In the genomic region with DNA sequence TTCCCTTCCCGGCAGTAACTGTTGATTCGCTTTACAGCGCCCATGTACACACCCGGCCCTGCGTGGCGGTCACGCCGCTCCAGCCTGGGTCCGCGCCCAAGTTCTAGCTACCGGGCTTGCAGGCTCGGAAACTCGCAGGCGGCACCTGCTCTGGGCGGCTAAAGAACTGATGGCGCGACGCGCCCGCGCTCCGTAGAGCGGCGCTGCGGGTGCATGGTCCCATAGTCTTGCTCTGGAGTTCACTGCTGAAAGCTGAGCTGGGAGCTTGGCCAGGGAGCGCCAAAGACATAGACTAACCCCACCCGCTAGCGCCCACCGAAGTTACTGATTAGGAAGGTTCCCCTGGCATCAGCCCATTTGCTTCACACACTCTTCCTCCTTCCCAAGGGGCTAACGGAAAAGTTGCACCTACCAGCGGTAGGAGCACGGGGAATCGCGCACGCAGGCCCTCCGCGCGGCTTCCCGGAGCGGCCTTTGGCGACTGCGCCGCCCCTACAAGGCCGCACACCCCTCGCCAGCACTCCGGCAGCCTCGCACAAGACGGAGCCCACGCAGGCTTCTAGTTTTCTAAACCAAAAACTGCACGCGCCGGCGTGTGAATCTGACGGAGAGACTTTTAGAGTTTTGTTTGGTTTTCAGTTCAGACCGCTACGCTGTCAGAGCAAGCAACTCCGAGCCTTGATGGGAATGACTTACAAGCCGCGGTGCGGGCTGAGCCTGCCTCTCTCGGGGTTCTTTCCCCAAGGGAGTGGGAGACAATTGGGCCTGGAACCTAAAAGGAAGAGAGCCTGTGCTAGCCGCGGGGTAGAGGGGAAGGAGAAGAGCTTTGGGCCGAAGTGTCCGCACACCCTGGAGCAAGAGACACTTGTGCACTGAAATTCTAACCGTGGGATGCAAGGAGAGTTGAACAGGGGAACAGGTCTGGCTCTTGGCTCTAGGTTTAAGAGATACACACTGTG, we compare ENCODE assay signal across 9 cellular contexts. TPM values are rescaled to one million over a fixed set of nuclear protein-coding genes. Genes with fewer than 3 reads are reported as not detected.
DNase-seq lines count a peak whose midpoint lies in the region; ATAC-seq, FAIRE-seq and TF ChIP-seq lines count a peak whose summit lies in the region.
"Had no signal": no experiment of that assay in that cellular context is flagged by ENCODE, and none has a peak within 500 bp of the region (broad histone marks: within the 10 kb centered on the region; RNA-seq: fewer than 3 reads in every experiment).

No MANE protein-coding gene starts in this region.

- FAIRE-seq in endothelial cell of umbilical vein (lab: Jason Lieb, UNC): no peak

- TF ChIP-seq RAD21 in IMR-90 (IDR thresholded peaks at IDR 0.05; ENCODE audit: low read length): no peak

- no peaks in the 10 kb centered on the region for H3K36me3 ChIP-seq in IMR-90 (ENCODE audit: control insufficient read depth, insufficient read depth, low read length)
- H3K36me3 ChIP-seq in endothelial cell of umbilical vein (ENCODE audit: control insufficient read depth in 2 of 2, extremely low read depth in 1 of 2, insufficient read depth in 2 of 2, low read length in 2 of 2): no peaks in the 10 kb centered on the region
- H3K36me3 ChIP-seq in mucosa of descending colon (ENCODE audit: low read depth): no peaks in the 10 kb centered on the region
- no peaks in the 10 kb centered on the region for H3K36me3 ChIP-seq in upper lobe of left lung

- peak overlapping the region; percentile 67 for H3K4me2 ChIP-seq in IMR-90 (ENCODE audit: low read depth, low read length)
- H3K4me2 ChIP-seq in endothelial cell of umbilical vein (ENCODE audit: insufficient read depth, low read length): peak overlapping the region; percentile 65

- DNase-seq in NCI-H1694 treated with DMSO at 0.1 percent for 48 hours (lab: John Stamatoyannopoulos, UW) (peak; percentile 14), NCI-H1694 (lab: John Stamatoyannopoulos, UW) (no peak), IMR-90 (peak; percentile 16), SW480 (ENCODE audit: low spot score) (peak; percentile 54), endothelial cell of umbilical vein (ENCODE audit: low read depth, low spot score) (peak; percentile 53), mucosa of descending colon (no peak), upper lobe of left lung (peak in 1 of 2 donors; percentile 89), T-helper 9 cell (no peak)

- in situ Hi-C loops in IMR-90 (cut with MboI; ENCODE audit: low sequenced_read_pairs): no loop called here

- 1% methylated on average over 17 of the region's 66 CpGs; no CpG with 5 or more reads in 1 of the 2 experiments for WGBS in IMR-90 (ENCODE audit: extremely low coverage in 2 of 2, insufficient read length in 1 of 2), 2 experiments
- 0 to 3% methylated on average over 29 to 65 of the region's 66 CpGs for WGBS in upper lobe of left lung, 2 donors

- BruUV-seq in IMR-90 (replicated peaks; lab: Mats Ljungman, UMichigan) (no TSS peak), endothelial cell of umbilical vein (replicated peaks; lab: Mats Ljungman, UMichigan) (no TSS peak)

- no peak overlapping the region for H3K18ac ChIP-seq in IMR-90 (ENCODE audit: low read depth, low read length)

- H4K91ac ChIP-seq in IMR-90 (ENCODE audit: insufficient read depth, low read depth, low read length): no peak overlapping the region

- dilution Hi-C loops in IMR-90 (cut with HindIII; ENCODE audit: low sequenced_read_pairs, unreplicated experiment) (no loop called here), endothelial cell of umbilical vein (cut with MboI; ENCODE audit: extremely low pct_ligation_motif_present, low sequenced_read_pairs) (no loop called here)

- H3K9ac ChIP-seq in IMR-90 (ENCODE audit: low read depth, low read length) (no peak overlapping the region), endothelial cell of umbilical vein (replicated peaks; ENCODE audit: extremely low read depth, insufficient read depth, low read length) (no peak overlapping the region)

- ATAC-seq in IMR-90 (ENCODE audit: low read depth) (peak; percentile 16), mucosa of descending colon (peak; percentile 48), upper lobe of left lung (ENCODE audit: low FRiP score in 2 of 2) (peak; percentile 52 to 57)

- no peak overlapping the region for H3K56ac ChIP-seq in IMR-90 (ENCODE audit: extremely low read depth, insufficient read depth, low read length)

- no peak overlapping the region for H3K4ac ChIP-seq in IMR-90 (ENCODE audit: low read depth, low read length)

- no peak for TF ChIP-seq EP300 in upper lobe of left lung (IDR thresholded peaks at IDR 0.05)

- H3K27ac ChIP-seq in IMR-90 (ENCODE audit: insufficient read depth, low read length) (no peak overlapping the region), endothelial cell of umbilical vein (ENCODE audit: insufficient read depth, low read depth, low read length) (no peak overlapping the region), upper lobe of left lung (no peak overlapping the region)
- H3K27ac ChIP-seq: C4-2B had no signal

- H2BK5ac ChIP-seq in IMR-90 (ENCODE audit: low read depth, low read length, poor library complexity, severe bottlenecking): no peak overlapping the region

- H2BK15ac ChIP-seq in IMR-90 (ENCODE audit: low read depth, low read length): no peak overlapping the region

- no peaks in the 10 kb centered on the region for H3K9me1 ChIP-seq in IMR-90 (ENCODE audit: insufficient read depth, low read length)
- H3K9me1 ChIP-seq in endothelial cell of umbilical vein (replicated peaks; ENCODE audit: control insufficient read depth, extremely low read depth, insufficient read depth, low read length): no peaks in the 10 kb centered on the region

- POLR2A ChIA-PET in IMR-90 (lab: Charles Lee; ENCODE audit: unreplicated experiment): no interaction called here
- POLR2A ChIA-PET in endothelial cell of umbilical vein (lab: Charles Lee): no interaction called here

- no peak for TF ChIP-seq CTCF in IMR-90 (conservative IDR thresholded peaks at IDR 0.05; ENCODE audit: low read depth, low read length)
- TF ChIP-seq CTCF in endothelial cell of umbilical vein (IDR thresholded peaks at IDR 0.05; ENCODE audit: extremely low read depth in 1 of 2, insufficient read depth in 1 of 2, low read depth in 1 of 2, low read length in 2 of 2): no peak
- TF ChIP-seq CTCF in mucosa of descending colon (IDR thresholded peaks at IDR 0.05): no peak
- no peak for TF ChIP-seq CTCF in upper lobe of left lung (IDR thresholded peaks at IDR 0.05)

- CTCF ChIA-PET in IMR-90 (lab: Yijun Ruan, JAX): interaction anchor here (0.7 to 1.2 kb wide), 2 partner anchors 11 to 103 kb away, joined by 3 read pairs; no protein-coding TSS in a partner anchor
- CTCF ChIA-PET in endothelial cell of umbilical vein (lab: Charles Lee): interaction anchor here (0.6 to 1.5 kb wide), 4 partner anchors 9 to 1430 kb away, joined by 3 to 8 read pairs (median 4); no protein-coding TSS in a partner anchor

- no peak overlapping the region for H2AK5ac ChIP-seq in IMR-90 (ENCODE audit: low read depth, low read length)

- H3K4me3 ChIP-seq in IMR-90 (ENCODE audit: insufficient read depth, low read depth, low read length) (peak overlapping the region; percentile 16), endothelial cell of umbilical vein (replicated peaks in 1 of 3; ENCODE audit: insufficient read depth in 1 of 3, low read depth in 1 of 3, low read length in 3 of 3) (peak overlapping the region in 2 of 3 experiments; percentile 34 to 40), mucosa of descending colon (no peak overlapping the region), upper lobe of left lung (peak overlapping the region; percentile 9 to 58 (median 54))

- no peak overlapping the region for H2BK20ac ChIP-seq in IMR-90 (ENCODE audit: low read depth, low read length)

- TF ChIP-seq POLR2A in IMR-90 (IDR thresholded peaks at IDR 0.05; ENCODE audit: low read depth, low read length): no peak
- no peak for TF ChIP-seq POLR2A in endothelial cell of umbilical vein (IDR thresholded peaks at IDR 0.05; ENCODE audit: low read depth, low read length)
- TF ChIP-seq POLR2A in upper lobe of left lung (IDR thresholded peaks at IDR 0.05): no peak

- no peaks in the 10 kb centered on the region for H3K79me2 ChIP-seq in endothelial cell of umbilical vein (ENCODE audit: control insufficient read depth, insufficient read depth, low read length)

- no peak overlapping the region for H4K8ac ChIP-seq in IMR-90 (ENCODE audit: low read depth in 2 of 2, low read length in 2 of 2)

- no peak overlapping the region for H2AK9ac ChIP-seq in IMR-90 (replicated peaks; ENCODE audit: low read depth, low read length, poor library complexity)

- H3K14ac ChIP-seq in IMR-90 (replicated peaks; ENCODE audit: low read depth, low read length): no peak overlapping the region

- H4K20me1 ChIP-seq in IMR-90 (ENCODE audit: insufficient read depth, low read length) (no peaks in the 10 kb centered on the region; the same call in none of the 2 replicates), endothelial cell of umbilical vein (replicated peaks; ENCODE audit: control insufficient read depth, extremely low read depth, insufficient read depth, low read length) (no peaks in the 10 kb centered on the region)

- no peaks in the 10 kb centered on the region for H3K79me1 ChIP-seq in IMR-90 (ENCODE audit: low read depth in 1 of 2, low read length in 2 of 2)

- peak overlapping the region; percentile 23; the same call in 1 of the 2 replicates for H3K23ac ChIP-seq in IMR-90 (ENCODE audit: low read depth, low read length)

- H2BK120ac ChIP-seq in IMR-90 (ENCODE audit: low read depth, low read length): no peak overlapping the region

- H3K4me1 ChIP-seq in IMR-90 (ENCODE audit: control insufficient read depth, insufficient read depth, low read length) (peaks cover 7% of the 10 kb centered on the region; the same call in 1 of the 2 replicates), endothelial cell of umbilical vein (ENCODE audit: control insufficient read depth, extremely low read depth, insufficient read depth, low read length) (peaks cover 9% of the 10 kb centered on the region), mucosa of descending colon (ENCODE audit: low read depth) (peaks cover 50% of the 10 kb centered on the region), upper lobe of left lung (peaks cover 45 to 72% (median 52%) of the 10 kb centered on the region in 4 donors)

- peak overlapping the region; percentile 82 for H2AFZ ChIP-seq in IMR-90 (replicated peaks; ENCODE audit: low read length, poor library complexity)
- H2AFZ ChIP-seq in endothelial cell of umbilical vein (ENCODE audit: low read depth, low read length): peak overlapping the region; percentile 15

- H3K27me3 ChIP-seq in IMR-90 (ENCODE audit: control insufficient read depth, insufficient read depth, low read length) (peaks cover 80% of the 10 kb centered on the region), endothelial cell of umbilical vein (ENCODE audit: control insufficient read depth in 2 of 2, insufficient read depth in 2 of 2, low read length in 2 of 2) (peaks cover 79 to 93% of the 10 kb centered on the region in 2 experiments), upper lobe of left lung (peaks cover 2 to 78% (median 41%) of the 10 kb centered on the region in 4 donors)

- H4K5ac ChIP-seq in IMR-90 (ENCODE audit: low read depth, low read length): no peak overlapping the region

- H3K9me3 ChIP-seq in IMR-90 (ENCODE audit: control insufficient read depth, insufficient read depth, low read length) (peaks cover 3% of the 10 kb centered on the region; the same call in 1 of the 2 replicates), endothelial cell of umbilical vein (replicated peaks; ENCODE audit: control insufficient read depth, insufficient read depth, low read length) (no peaks in the 10 kb centered on the region), mucosa of descending colon (no peaks in the 10 kb centered on the region), upper lobe of left lung (no peaks in the 10 kb centered on the region)

- intact Hi-C loops in IMR-90 (cut with micrococcal nuclease): no loop called here
- intact Hi-C loops in endothelial cell of umbilical vein (cut with micrococcal nuclease): loop anchor here (1.0 to 10.0 kb wide), 4 partner anchors 11 to 1935 kb away; no protein-coding TSS in a partner anchor
- intact Hi-C loops in mucosa of descending colon (cut with DNase I, micrococcal nuclease): no loop called here

RNA-seq across cellular contexts. Expression of gene POU3F2, which starts 1.0 kb away (rescaled TPM):
- total RNA-seq in IMR-90 (2012; rRNA removed) (not detected in 2 replicates), endothelial cell of umbilical vein (not detected in 2 replicates), mucosa of descending colon (not detected), upper lobe of left lung (not detected)
- polyA plus RNA-seq in IMR-90 (2012; rRNA removed) (not detected in 2 replicates), endothelial cell of umbilical vein (not detected in 2 replicates)
- polyA plus RNA-seq in IMR-90 (2012; cell fraction: cytosol; rRNA removed): not detected in 2 replicates
- polyA plus RNA-seq in IMR-90 (2012; cell fraction: nucleus; rRNA removed; ENCODE audit: low replicate concordance): not detected in 2 replicates
- not detected in 2 replicates for polyA plus RNA-seq in endothelial cell of umbilical vein (2011; cell fraction: cytosol; rRNA removed)
- polyA plus RNA-seq in endothelial cell of umbilical vein (2011; cell fraction: nucleus; rRNA removed): not detected in 2 replicates
- not detected in 2 replicates for polyA plus RNA-seq in endothelial cell of umbilical vein (2012)
- 0.05 TPM in 1 of 2 replicates, not detected in the other for polyA minus RNA-seq in endothelial cell of umbilical vein
- polyA minus RNA-seq in endothelial cell of umbilical vein (2011; cell fraction: cytosol; rRNA and poly(A)+ RNA removed): 0.41 TPM
- polyA minus RNA-seq in endothelial cell of umbilical vein (2011; cell fraction: nucleus; rRNA and poly(A)+ RNA removed): not detected in 2 replicates

Comparison
In these comparisons a context has a peak if more than half of its experiments do, and no peak if none do; other contexts are left out.
1. DNase-seq: peak in NCI-H1694 treated with DMSO at 0.1 percent for 48 hours (single experiment), IMR-90 (single experiment), SW480 (single experiment) and endothelial cell of umbilical vein (single experiment); none in NCI-H1694 (single experiment), mucosa of descending colon (0 of 3) and T-helper 9 cell (single experiment).
2. Peak in every context shown above with its lines, with median percentiles within 50 percentile points of each other: ATAC-seq.